Comparison of ENCODE assay signal across 7 cellular contexts in genomic region chr14:50342211-50343080, GRCh38. TPM values are rescaled to one million over a fixed set of nuclear protein-coding genes. Genes with fewer than 3 reads are reported as not detected.
DNase-seq lines count a peak whose midpoint lies in the region; ATAC-seq and TF ChIP-seq lines count a peak whose summit lies in the region.

No MANE protein-coding gene starts in this region.

- no peaks in the 10 kb centered on the region for H3K36me3 ChIP-seq in kidney epithelial cell (ENCODE audit: control insufficient read depth, insufficient read depth, low read length)

- no peaks in the 10 kb centered on the region for H3K27me3 ChIP-seq in kidney epithelial cell (ENCODE audit: control insufficient read depth, insufficient read depth, low read length)

- no peak for ATAC-seq in GM21526 (IDR thresholded peaks at IDR 0.05; ENCODE audit: low FRiP score, unreplicated experiment)

- peak; percentile 49 for DNase-seq in HT-29 (ENCODE audit: low spot score)
- peak; percentile 22 for DNase-seq in SK-N-DZ (ENCODE audit: low spot score)
- DNase-seq in cardiac fibroblast (ENCODE audit: low read depth in 2 of 2): peak; percentile 66 to 81
- DNase-seq in kidney epithelial cell (ENCODE audit: low read depth): no peak
- DNase-seq in stimulated activated CD4-positive, alpha-beta T cell treated with anti-CD3 and anti-CD28 coated beads, Interleukin-4, amount 100 ng/mL, for 1 hour: peak; percentile 36

- peak overlapping the region in 1 of 2 donors; percentile 15 for H3K4me3 ChIP-seq in cardiac fibroblast (replicated peaks in 1 of 2; ENCODE audit: low read depth in 2 of 2, low read length in 2 of 2)
- H3K4me3 ChIP-seq in kidney epithelial cell (ENCODE audit: low read depth, low read length): no peak overlapping the region

- peak; percentile 72 for TF ChIP-seq CTCF in GM12874 (IDR thresholded peaks at IDR 0.05; ENCODE audit: insufficient read depth, low read depth, low read length)
- peak; percentile 32 for TF ChIP-seq CTCF in cardiac fibroblast (IDR thresholded peaks at IDR 0.05; ENCODE audit: low read depth, low read length)
- peak; percentile 51 for TF ChIP-seq CTCF in kidney epithelial cell (IDR thresholded peaks at IDR 0.05; ENCODE audit: insufficient read depth, low read length, poor library complexity, severe bottlenecking)

RNA-seq across cellular contexts. Expression of gene DMAC2L, which starts 30.3 kb away (rescaled TPM):
- total RNA-seq in HT-29 (2014; rRNA removed; shearing (Covaris generic)): 4.1 and 6.1 TPM in 2 replicates
- 23.9 and 40.1 TPM in 2 replicates for polyA plus RNA-seq in SK-N-DZ (2014; cell fraction: cytosol; rRNA removed)
- polyA plus RNA-seq in SK-N-DZ (2014; cell fraction: nucleus; rRNA removed): 8.9 and 20.6 TPM in 2 replicates
- 14.0 and 27.5 TPM in 2 replicates for total RNA-seq in kidney epithelial cell

RNA-seq across cellular contexts. Expression of gene L2HGDH, which starts 30.4 kb away (rescaled TPM):
- total RNA-seq in HT-29 (2014; rRNA removed; shearing (Covaris generic)): 13.2 and 17.1 TPM in 2 replicates
- polyA plus RNA-seq in SK-N-DZ (2014; cell fraction: cytosol; rRNA removed): 9.3 and 12.1 TPM in 2 replicates
- polyA plus RNA-seq in SK-N-DZ (2014; cell fraction: nucleus; rRNA removed): 2.1 and 8.3 TPM in 2 replicates
- 6.6 and 7.3 TPM in 2 replicates for total RNA-seq in kidney epithelial cell

RNA-seq across cellular contexts. Expression of gene CDKL1, which starts 54.2 kb away (rescaled TPM):
- total RNA-seq in HT-29 (2014; rRNA removed; shearing (Covaris generic)): 5.5 and 12.9 TPM in 2 replicates
- 1.9 and 2.6 TPM in 2 replicates for polyA plus RNA-seq in SK-N-DZ (2014; cell fraction: cytosol; rRNA removed)
- 0.97 and 1.6 TPM in 2 replicates for polyA plus RNA-seq in SK-N-DZ (2014; cell fraction: nucleus; rRNA removed)
- total RNA-seq in kidney epithelial cell: 1.2 and 2.4 TPM in 2 replicates
